Comparison of ENCODE assay signal across 1 cellular context in the genomic region with DNA sequence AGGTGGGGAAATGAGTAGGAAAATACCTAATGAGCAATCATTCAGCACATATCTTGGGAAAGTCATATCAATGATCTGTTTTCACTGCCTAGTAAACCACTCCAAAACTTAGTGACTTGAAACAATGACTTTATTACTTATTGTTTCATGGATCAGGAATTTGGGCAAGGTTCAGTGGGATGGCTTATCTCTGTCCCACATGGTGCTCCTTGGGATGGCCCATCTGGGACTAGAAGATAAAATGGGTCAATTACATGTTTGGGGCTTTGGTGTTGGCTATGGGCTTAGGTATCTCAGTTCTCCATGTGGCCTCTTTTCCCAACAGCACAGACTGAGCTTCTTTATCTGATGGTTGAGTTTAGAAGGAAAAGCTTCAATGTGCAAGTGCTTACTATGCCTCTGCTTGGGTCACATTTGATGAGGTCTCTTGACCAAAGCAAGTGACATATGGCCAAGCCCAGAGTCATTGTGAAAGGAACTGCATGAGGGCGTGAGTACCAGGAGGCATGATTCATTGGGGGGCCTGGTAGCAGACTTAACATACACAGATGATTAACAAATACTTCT.
TF ChIP-seq lines count a peak whose summit lies in the region.

No MANE protein-coding gene starts in this region.

TF ChIP-seq in SK-N-SH, 30 proteins besides CTCF, POLR2A, EP300 and RAD21 (continued from another document):
- no peak for TF ChIP-seq NRF1 (IDR thresholded peaks at IDR 0.05; ENCODE audit: low read depth, low read length)
- TF ChIP-seq TEAD4 (IDR thresholded peaks at IDR 0.05; ENCODE audit: borderline replicate concordance, insufficient read depth), result no peak
